ENCODE assay signal across 8 cellular contexts in genomic region chr6:79586548-79586947, GRCh38. TPM values are rescaled to one million over a fixed set of nuclear protein-coding genes. Genes with fewer than 3 reads are reported as not detected.
DNase-seq lines count a peak whose midpoint lies in the region; TF ChIP-seq lines count a peak whose summit lies in the region.
"Had no signal": no experiment of that assay in that cellular context is flagged by ENCODE, and none has a peak within 500 bp of the region (broad histone marks: within the 10 kb centered on the region; RNA-seq: fewer than 3 reads in every experiment).

No MANE protein-coding gene starts in this region.

- no peaks in the 10 kb centered on the region for H3K9me3 ChIP-seq in osteoblast (ENCODE audit: low read depth, low read length)

- no peak overlapping the region for H3K4me3 ChIP-seq in GM12865 (ENCODE audit: low read depth, low read length)
- H3K4me3 ChIP-seq in osteoblast (ENCODE audit: insufficient read depth, low read length) = no peak overlapping the region
- H3K4me3 ChIP-seq: sigmoid colon had no signal

- no peaks in the 10 kb centered on the region for H4K20me1 ChIP-seq in osteoblast (ENCODE audit: insufficient read depth, low read length)

- H3K27ac ChIP-seq in osteoblast (ENCODE audit: low read depth, low read length) = no peak overlapping the region
- H3K27ac ChIP-seq: sigmoid colon had no signal

- DNase-seq in GM12865 (ENCODE audit: low read depth) (no peak), cerebellar cortex (ENCODE audit: low spot score) (peak; percentile 36), osteoblast (ENCODE audit: insufficient read length, low spot score, missing footprints) (peak; percentile 48), nucleus accumbens (lab: John Stamatoyannopoulos, UW) (no peak), middle frontal gyrus (ENCODE audit: extremely low spot score, low spot score) (no peak)
- no peak for DNase-seq in activated naive CD4-positive, alpha-beta T cell treated with Interleukin-2 at 50 U/mL for 16 hours
- DNase-seq: sigmoid colon had no signal

- peak; percentile 39 for TF ChIP-seq CTCF in GM12865 (IDR thresholded peaks at IDR 0.05; ENCODE audit: insufficient read depth, low read depth, low read length, missing control alignments)
- peak; percentile 43 for TF ChIP-seq CTCF in LNCAP (IDR thresholded peaks at IDR 0.05)
- peak; percentile 54 for TF ChIP-seq CTCF in osteoblast (IDR thresholded peaks at IDR 0.05; ENCODE audit: extremely low read depth, low read depth, low read length)

- no peaks in the 10 kb centered on the region for H3K4me1 ChIP-seq in osteoblast (ENCODE audit: insufficient read depth, low read length)
- H3K4me1 ChIP-seq: sigmoid colon had no signal

- no peaks in the 10 kb centered on the region for H3K36me3 ChIP-seq in osteoblast (ENCODE audit: insufficient read depth, low read length)
- H3K36me3 ChIP-seq: sigmoid colon had no signal

- no peaks in the 10 kb centered on the region for H3K79me2 ChIP-seq in osteoblast (ENCODE audit: insufficient read depth, low read length)

- H3K4me2 ChIP-seq in osteoblast (ENCODE audit: insufficient read depth, low read length) = no peak overlapping the region

- no peak overlapping the region for H2AFZ ChIP-seq in osteoblast (ENCODE audit: low read length)

- no peaks in the 10 kb centered on the region for H3K27me3 ChIP-seq in osteoblast (ENCODE audit: insufficient read depth, low read length)
- H3K27me3 ChIP-seq: sigmoid colon had no signal

RNA-seq across cellular contexts. Expression of gene SH3BGRL2, which starts 44.6 kb away (rescaled TPM):
- total RNA-seq in osteoblast = 2.2 and 2.7 TPM in 2 replicates

RNA-seq across cellular contexts. Expression of gene LCA5, which starts 49.3 kb away (rescaled TPM):
- total RNA-seq in osteoblast = 9.1 and 10.1 TPM in 2 replicates

Comparison
In these comparisons a context has a peak if more than half of its experiments do, and no peak if none do; other contexts are left out.
1. DNase-seq: peak in cerebellar cortex (single experiment) and osteoblast (single experiment); none in GM12865 (single experiment), activated naive CD4-positive, alpha-beta T cell treated with Interleukin-2 at 50 U/mL for 16 hours (single experiment), nucleus accumbens (0 of 56) and middle frontal gyrus (single experiment).
2. Peak in every context shown above with its lines, with median percentiles within 50 percentile points of each other: CTCF ChIP-seq.